8 cellular contexts compared by ENCODE assay signal in genomic region chr7:76047305-76047810, GRCh38. TPM values are rescaled to one million over a fixed set of nuclear protein-coding genes. Genes with fewer than 3 reads are reported as not detected.
DNase-seq lines count a peak whose midpoint lies in the region; ATAC-seq, FAIRE-seq and TF ChIP-seq lines count a peak whose summit lies in the region.

No MANE protein-coding gene starts in this region.

- peaks cover 4% of the 10 kb centered on the region for H3K23me2 ChIP-seq in H1 (ENCODE audit: low read depth, low read length)

- H2BK12ac ChIP-seq in H1 (ENCODE audit: low read depth, low read length), result 0 out of 2 replicates have a peak overlapping the region, but pooled peaks have one; percentile 14

- H3K79me2 ChIP-seq in H1 (ENCODE audit: control insufficient read depth in 1 of 2, insufficient read depth in 2 of 2, low read length in 2 of 2), result peaks cover 8 to 70% of the 10 kb centered on the region in 2 experiments

- DNase-seq in AG04450 (ENCODE audit: low read depth, low spot score) (no peak), RKO (ENCODE audit: low spot score) (peak; percentile 25), H1 (ENCODE audit: low read depth in 1 of 2, low spot score in 2 of 2) (no peak), NCI-H1092 treated with DMSO at 0.1 percent for 48 hours (lab: John Stamatoyannopoulos, UW) (no peak)
- DNase-seq in stimulated activated CD4-positive, alpha-beta T cell treated with anti-CD3 and anti-CD28 coated beads, Interleukin-1b, Interleukin-23, amount 100 ng/mL, for 48 hours, result no peak

- no peak overlapping the region for H2BK120ac ChIP-seq in H1 (replicated peaks; ENCODE audit: low read depth, low read length)

- peak overlapping the region; percentile 83 for H3K4ac ChIP-seq in H1 (replicated peaks; ENCODE audit: insufficient read length, low read depth, low read length)

- 9% methylated on average over 18 of the region's 21 CpGs; no CpG with 5 or more reads in 1 of the 2 experiments for WGBS in H1 (ENCODE audit: extremely low coverage in 1 of 2, insufficient coverage in 1 of 2, insufficient read length in 1 of 2, insufficient replicate concordance in 2 of 2, low coverage in 1 of 2, low lambda C conversion rate in 2 of 2, missing lambda C conversion rate in 1 of 2), 2 experiments

- H3K27ac ChIP-seq in AG04450 (ENCODE audit: low read depth, low read length) (peak overlapping the region; percentile 98), H1 (ENCODE audit: low read depth, low read length) (peak overlapping the region; percentile 79)

- peaks cover 14% of the 10 kb centered on the region for H3K79me1 ChIP-seq in H1 (ENCODE audit: low read depth, low read length)

- FAIRE-seq in H1 (lab: Jason Lieb, UNC), result no peak

- H3K23ac ChIP-seq in H1 (ENCODE audit: insufficient read length), result no peak overlapping the region

- H3K56ac ChIP-seq in H1 (replicated peaks; ENCODE audit: insufficient read length, low read depth, low read length), result peak overlapping the region; percentile 78

- no peak overlapping the region for H3K14ac ChIP-seq in H1 (ENCODE audit: insufficient read length)

- no peak for TF ChIP-seq EP300 in H1 (IDR thresholded peaks at IDR 0.05; ENCODE audit: borderline replicate concordance in 1 of 2, low read depth in 2 of 2, low read length in 2 of 2)

- TF ChIP-seq RAD21 in H1 (IDR thresholded peaks at IDR 0.05 in 1 of 2, conservative IDR thresholded peaks at IDR 0.05 in 1 of 2; ENCODE audit: low read depth in 2 of 2, low read length in 2 of 2), result no peak

- H3K4me1 ChIP-seq in H1 (replicated peaks in 1 of 4; ENCODE audit: control insufficient read depth in 3 of 4, insufficient read depth in 4 of 4, low read length in 3 of 4) (peaks cover 0 to 4% (median 3%) of the 10 kb centered on the region in 4 experiments; a peak in 6 of 7 replicates), mucosa of stomach (ENCODE audit: control insufficient read depth, insufficient read depth, low read length) (no peaks in the 10 kb centered on the region)

- H2BK5ac ChIP-seq in H1 (ENCODE audit: low read depth, low read length), result peak overlapping the region; percentile 83

- no peak for TF ChIP-seq POLR2A in H1 (IDR thresholded peaks at IDR 0.05; ENCODE audit: control extremely low read depth in 1 of 2, low read depth in 2 of 2, low read length in 2 of 2)

- H2BK20ac ChIP-seq in H1 (ENCODE audit: low read length), result no peak overlapping the region

- H2AK5ac ChIP-seq in H1 (ENCODE audit: low read depth, low read length), result 0 out of 2 replicates have a peak overlapping the region, but pooled peaks have one; percentile 40

- peak overlapping the region; percentile 100 for H3K4me3 ChIP-seq in AG04450 (ENCODE audit: low read depth, low read length)
- peak overlapping the region; percentile 94 to 97 (median 96) for H3K4me3 ChIP-seq in H1 (ENCODE audit: extremely low read depth in 1 of 4, insufficient read depth in 2 of 4, low read depth in 3 of 4, low read length in 4 of 4)
- H3K4me3 ChIP-seq in mucosa of stomach (ENCODE audit: low read length), result peak overlapping the region; percentile 91

- POLR2A ChIA-PET in AG04450 (lab: Yijun Ruan, JAX) (interaction anchor here (0.6 to 1.9 kb wide), 17 partner anchors 10 to 408 kb away, joined by 3 to 9 read pairs (median 4); no protein-coding TSS in a partner anchor), H1 (lab: Charles Lee; ENCODE audit: partially characterized antibody) (interaction anchor here (0.6 to 15.6 kb wide), 28 partner anchors 9 to 1537 kb away, joined by 3 to 127 read pairs (median 4); no protein-coding TSS in a partner anchor)

- H2BK15ac ChIP-seq in H1 (ENCODE audit: low read length), result no peak overlapping the region

- no peaks in the 10 kb centered on the region for H3K27me3 ChIP-seq in AG04450 (ENCODE audit: control insufficient read depth, insufficient read depth, low read length)
- no peaks in the 10 kb centered on the region for H3K27me3 ChIP-seq in H1 (replicated peaks in 1 of 4; ENCODE audit: control insufficient read depth in 3 of 4, extremely low read depth in 1 of 4, insufficient read depth in 3 of 4, low read length in 3 of 4)
- H3K27me3 ChIP-seq in mucosa of stomach (ENCODE audit: control insufficient read depth, insufficient read depth, low read length), result no peaks in the 10 kb centered on the region

- peaks cover 0 to 16% of the 10 kb centered on the region in 2 experiments for H4K20me1 ChIP-seq in H1 (replicated peaks in 1 of 2; ENCODE audit: control insufficient read depth in 1 of 2, insufficient read depth in 2 of 2, low read length in 2 of 2)

- H3K9me3 ChIP-seq in AG04450 (ENCODE audit: control insufficient read depth, insufficient read depth, low read length), result no peaks in the 10 kb centered on the region; the same call in 1 of the 2 replicates
- H3K9me3 ChIP-seq in H1 (ENCODE audit: insufficient read depth in 2 of 2, low read depth in 1 of 2, low read length in 1 of 2), result no peaks in the 10 kb centered on the region
- no peaks in the 10 kb centered on the region for H3K9me3 ChIP-seq in mucosa of stomach (ENCODE audit: control insufficient read depth, low read length)

- CTCF ChIA-PET in AG04450 (lab: Charles Lee) (interaction anchor here (0.6 to 1.6 kb wide), 2 partner anchors 22 to 39 kb away, joined by 3 to 4 read pairs; no protein-coding TSS in a partner anchor), H1 (lab: Charles Lee; ENCODE audit: partially characterized antibody) (interaction anchor here (0.6 to 1.3 kb wide), 4 partner anchors 27 to 267 kb away, joined by 3 to 4 read pairs (median 3); no protein-coding TSS in a partner anchor)

- H4K8ac ChIP-seq in H1 (ENCODE audit: extremely low read depth, insufficient read depth, low read length), result peak overlapping the region; percentile 93

- ATAC-seq in GM21381 (IDR thresholded peaks at IDR 0.05; ENCODE audit: unreplicated experiment), result peak; percentile 7
- ATAC-seq in GM21576 (IDR thresholded peaks at IDR 0.05; ENCODE audit: unreplicated experiment), result no peak

- TF ChIP-seq CTCF in AG04450 (IDR thresholded peaks at IDR 0.05; ENCODE audit: low read depth, low read length) (no peak), H1 (IDR thresholded peaks at IDR 0.05; ENCODE audit: control extremely low read depth in 1 of 3, insufficient read depth in 1 of 3, low read depth in 1 of 3, low read length in 3 of 3) (no peak)

- H3K4me2 ChIP-seq in H1 (ENCODE audit: insufficient read depth in 1 of 2, low read depth in 2 of 2, low read length in 2 of 2), result peak overlapping the region; percentile 77 to 99

- peak overlapping the region; percentile 89 to 96 (median 94) for H3K9ac ChIP-seq in H1 (replicated peaks in 1 of 4; ENCODE audit: extremely low read depth in 1 of 4, low read depth in 3 of 4, low read length in 3 of 4)
- peak overlapping the region; percentile 92 for H3K9ac ChIP-seq in mucosa of stomach (ENCODE audit: low read length)

- no peak overlapping the region; the same call in 1 of the 2 replicates for H3K18ac ChIP-seq in H1 (ENCODE audit: extremely low read depth, low read length)

- peak overlapping the region; percentile 64 for H4K5ac ChIP-seq in H1 (ENCODE audit: insufficient read length, low read depth, low read length)

- H4K91ac ChIP-seq in H1 (replicated peaks; ENCODE audit: insufficient read length, low read length), result peak overlapping the region; percentile 57

- peaks cover 0 to 5% (median 0%) of the 10 kb centered on the region in 4 experiments; a peak in 2 of 8 replicates for H3K36me3 ChIP-seq in H1 (ENCODE audit: control insufficient read depth in 2 of 4, insufficient read depth in 4 of 4, low read length in 3 of 4)
- no peaks in the 10 kb centered on the region for H3K36me3 ChIP-seq in mucosa of stomach (ENCODE audit: control insufficient read depth, insufficient read depth, low read length)

- peak overlapping the region; percentile 67; the same call in 1 of the 2 replicates for H2AFZ ChIP-seq in H1 (ENCODE audit: low read length)

TF ChIP-seq in H1, 55 proteins besides CTCF, POLR2A, EP300 and RAD21:
- TF ChIP-seq KDM5A (IDR thresholded peaks at IDR 0.05; ENCODE audit: low read length) (0 out of 2 replicates have a peak, but pooled peaks have one; percentile 57), NANOG (IDR thresholded peaks at IDR 0.05; ENCODE audit: insufficient read depth, low read depth, low read length, poor library complexity, severe bottlenecking) (no peak)

RNA-seq across cellular contexts. Expression of gene STYXL1, which starts 0.4 kb away (rescaled TPM):
- polyA plus RNA-seq in AG04450 (2011; rRNA removed), result 67.5 and 77.0 TPM in 2 replicates
- polyA minus RNA-seq in AG04450 (2011; rRNA and poly(A)+ RNA removed), result 34.9 and 36.6 TPM in 2 replicates
- 26.4 and 32.3 TPM in 2 replicates for total RNA-seq in H1 (2021; fragmentation: NEBNext Ultra II Directional; extraction: Animal tissue kit (Norgen Biotek cat#: 25700))
- polyA plus RNA-seq in H1 (2011; rRNA removed), result 53.2 and 53.9 TPM in 2 replicates
- polyA plus RNA-seq in H1 (2011; cell fraction: cytosol; rRNA removed), result 54.7 TPM
- 36.4 TPM for polyA plus RNA-seq in H1 (2011; cell fraction: nucleus; rRNA removed)
- 26.4 to 38.5 TPM (median 31.3 TPM) in 4 replicates for polyA plus RNA-seq in H1 (2012, experiment 1 of 2)
- 37.5 TPM for polyA plus RNA-seq in H1 (2012, experiment 2 of 2)
- 23.7 TPM for polyA plus RNA-seq in H1 (2013, experiment 1 of 2)
- polyA plus RNA-seq in H1 (2013, experiment 2 of 2), result 25.8 TPM
- polyA minus RNA-seq in H1 (2011; rRNA and poly(A)+ RNA removed), result 25.3 and 27.0 TPM in 2 replicates
- 10.8 TPM for polyA minus RNA-seq in H1 (2011; cell fraction: cytosol; rRNA and poly(A)+ RNA removed)
- 19.6 TPM for polyA minus RNA-seq in H1 (2011; cell fraction: nucleus; rRNA and poly(A)+ RNA removed)

RNA-seq across cellular contexts. Expression of gene MDH2, which starts 0.5 kb away (rescaled TPM):
- polyA plus RNA-seq in AG04450 (2011; rRNA removed) (116 and 160 TPM in 2 replicates), H1 (2011; rRNA removed) (203 and 258 TPM in 2 replicates)
- 240 and 313 TPM in 2 replicates for polyA minus RNA-seq in AG04450 (2011; rRNA and poly(A)+ RNA removed)
- 254 TPM in 2 replicates for total RNA-seq in H1 (2021; fragmentation: NEBNext Ultra II Directional; extraction: Animal tissue kit (Norgen Biotek cat#: 25700))
- polyA plus RNA-seq in H1 (2011; cell fraction: cytosol; rRNA removed), result 115 TPM
- 220 TPM for polyA plus RNA-seq in H1 (2011; cell fraction: nucleus; rRNA removed)
- 202 to 301 TPM (median 265 TPM) in 4 replicates for polyA plus RNA-seq in H1 (2012, experiment 1 of 2)
- polyA plus RNA-seq in H1 (2012, experiment 2 of 2), result 248 TPM
- polyA plus RNA-seq in H1 (2013, experiment 1 of 2), result 314 TPM
- polyA plus RNA-seq in H1 (2013, experiment 2 of 2), result 278 TPM
- polyA minus RNA-seq in H1 (2011; rRNA and poly(A)+ RNA removed), result 107 and 122 TPM in 2 replicates
- polyA minus RNA-seq in H1 (2011; cell fraction: cytosol; rRNA and poly(A)+ RNA removed), result 166 TPM
- 98.6 TPM for polyA minus RNA-seq in H1 (2011; cell fraction: nucleus; rRNA and poly(A)+ RNA removed)

RNA-seq across cellular contexts. Expression of gene TMEM120A, which starts 53.0 kb away (rescaled TPM):
- polyA plus RNA-seq in AG04450 (2011; rRNA removed) (46.3 and 59.1 TPM in 2 replicates), H1 (2011; rRNA removed) (48.8 and 49.9 TPM in 2 replicates)
- polyA minus RNA-seq in AG04450 (2011; rRNA and poly(A)+ RNA removed), result 61.0 and 64.2 TPM in 2 replicates
- total RNA-seq in H1 (2021; fragmentation: NEBNext Ultra II Directional; extraction: Animal tissue kit (Norgen Biotek cat#: 25700)), result 15.6 and 21.2 TPM in 2 replicates
- 39.3 TPM for polyA plus RNA-seq in H1 (2011; cell fraction: cytosol; rRNA removed)
- polyA plus RNA-seq in H1 (2011; cell fraction: nucleus; rRNA removed), result 61.7 TPM
- 22.0 to 30.6 TPM (median 26.8 TPM) in 4 replicates for polyA plus RNA-seq in H1 (2012, experiment 1 of 2)
- 35.9 TPM for polyA plus RNA-seq in H1 (2012, experiment 2 of 2)
- polyA plus RNA-seq in H1 (2013, experiment 1 of 2), result 22.2 TPM
- polyA plus RNA-seq in H1 (2013, experiment 2 of 2), result 24.9 TPM
- polyA minus RNA-seq in H1 (2011; rRNA and poly(A)+ RNA removed), result 73.1 and 86.8 TPM in 2 replicates
- polyA minus RNA-seq in H1 (2011; cell fraction: cytosol; rRNA and poly(A)+ RNA removed), result 11.7 TPM
- 20.8 TPM for polyA minus RNA-seq in H1 (2011; cell fraction: nucleus; rRNA and poly(A)+ RNA removed)
